ENCODE assay signal across 12 cellular contexts in the genomic region with DNA sequence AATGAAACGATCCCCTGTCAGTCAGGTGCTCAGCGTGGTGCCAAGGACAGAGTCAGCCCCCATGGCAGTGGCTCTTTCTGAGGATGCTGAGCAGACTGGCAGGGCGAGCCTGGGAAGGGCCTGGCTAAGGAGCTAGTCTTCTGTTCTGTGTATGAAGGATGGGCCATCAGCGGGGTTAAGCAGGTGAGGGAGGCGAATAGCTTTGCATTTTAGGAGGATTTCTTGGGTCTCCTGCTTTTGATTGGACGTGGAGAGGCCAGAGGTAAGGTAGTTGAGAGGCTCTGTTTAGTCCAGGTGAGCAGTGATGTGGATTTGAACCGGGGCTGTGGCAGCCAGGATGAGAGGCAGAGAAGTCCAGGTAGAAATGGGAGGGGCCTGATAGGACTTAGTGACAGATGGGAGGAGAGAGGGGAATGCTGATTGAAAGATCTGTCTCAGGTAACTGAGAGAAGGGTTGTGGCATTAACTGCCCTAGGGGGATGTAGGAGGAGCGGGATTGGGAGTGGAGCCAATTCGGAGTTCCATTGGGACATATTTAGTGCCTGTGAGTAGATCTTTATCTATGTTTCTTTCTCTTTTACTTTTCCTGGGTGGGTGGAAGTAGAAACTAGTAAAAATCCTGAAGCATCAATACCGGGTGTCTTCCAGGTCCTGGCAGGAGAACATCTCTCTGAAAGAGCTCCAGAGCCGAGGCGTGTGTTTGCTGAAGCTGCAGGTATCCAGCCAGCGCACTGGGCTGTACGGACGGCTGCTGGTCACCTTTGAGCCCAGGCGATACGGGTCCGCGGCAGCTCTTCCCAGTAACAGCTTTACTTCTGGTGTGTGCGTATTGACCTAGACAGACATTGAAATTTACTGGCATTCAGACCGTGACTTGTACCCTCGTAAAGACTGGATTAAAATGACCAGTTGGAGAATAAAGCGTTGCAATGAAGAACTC. TPM values are rescaled to one million over a fixed set of nuclear protein-coding genes. Genes with fewer than 3 reads are reported as not detected.
DNase-seq lines count a peak whose midpoint lies in the region; ATAC-seq and TF ChIP-seq lines count a peak whose summit lies in the region.
"Had no signal": no experiment of that assay in that cellular context is flagged by ENCODE, and none has a peak within 500 bp of the region (broad histone marks: within the 10 kb centered on the region; RNA-seq: fewer than 3 reads in every experiment).

No MANE protein-coding gene starts in this region.

- no peak overlapping the region for H3K9ac ChIP-seq in MM.1S (ENCODE audit: low read length)

- H3K27me3 ChIP-seq in MM.1S (replicated peaks; ENCODE audit: insufficient read depth, low read length) (no peaks in the 10 kb centered on the region), osteoblast (ENCODE audit: insufficient read depth, low read length) (no peaks in the 10 kb centered on the region)
- H3K27me3 ChIP-seq: colonic mucosa, uterus had no signal

- H3K4me1 ChIP-seq in MM.1S (ENCODE audit: low read length): peaks cover 14% of the 10 kb centered on the region
- H3K4me1 ChIP-seq in osteoblast (ENCODE audit: insufficient read depth, low read length): peaks cover 14% of the 10 kb centered on the region
- H3K4me1 ChIP-seq in mucosa of descending colon (ENCODE audit: low read depth): peaks cover 17% of the 10 kb centered on the region

- ATAC-seq in mucosa of descending colon (no peak), HG02623 (IDR thresholded peaks at IDR 0.05; ENCODE audit: unreplicated experiment) (no peak)

- H2AFZ ChIP-seq in MM.1S (ENCODE audit: low read length) (no peak overlapping the region), osteoblast (ENCODE audit: low read length) (no peak overlapping the region)

- no peak for DNase-seq in Calu3
- no peak for DNase-seq in MM.1S
- no peak for DNase-seq in coronary artery (ENCODE audit: low spot score)
- no peak for DNase-seq in osteoblast (ENCODE audit: insufficient read length, low spot score, missing footprints)
- no peak for DNase-seq in mucosa of descending colon
- no peak for DNase-seq in OCI-M2 (lab: John Stamatoyannopoulos, UW; ENCODE audit: unreplicated experiment)
- no peak for DNase-seq in SIG-M5 treated with dmso at 0.1 percent for 504 hours (lab: John Stamatoyannopoulos, UW; ENCODE audit: unreplicated experiment)
- DNase-seq: activated CD4-positive, alpha-beta T cell treated with anti-CD3 and anti-CD28 coated beads for 4 hours; colonic mucosa; stimulated activated CD4-positive, alpha-beta T cell treated with anti-CD3 and anti-CD28 coated beads, Interleukin-15, amount 100 ng/mL, for 24 hours; uterus had no signal

- CTCF ChIA-PET in Calu3 (lab: Charles Lee): no interaction called here

- H3K36me3 Mint-ChIP-seq in Calu3 (ENCODE audit: insufficient read depth, unreplicated experiment): peaks cover 31% of the 10 kb centered on the region

- no peak overlapping the region for H3K27ac Mint-ChIP-seq in Calu3 (ENCODE audit: unreplicated experiment)

- intact Hi-C loops in Calu3 (cut with micrococcal nuclease; ENCODE audit: unreplicated experiment): no loop called here
- intact Hi-C loops in mucosa of descending colon (cut with DNase I, micrococcal nuclease): loop anchor here in 1 of 2 donors (10.0 kb wide), 1 partner anchor 179 kb away; no protein-coding TSS in a partner anchor

- H3K27ac ChIP-seq in MM.1S (ENCODE audit: low read length) (no peak overlapping the region), coronary artery (no peak overlapping the region), osteoblast (ENCODE audit: low read depth, low read length) (no peak overlapping the region)
- H3K27ac ChIP-seq: colonic mucosa, uterus had no signal

- H3K36me3 ChIP-seq in MM.1S (replicated peaks; ENCODE audit: insufficient read depth, low read length) (no peaks in the 10 kb centered on the region; the same call in 1 of the 2 replicates), osteoblast (ENCODE audit: insufficient read depth, low read length) (peaks cover 19% of the 10 kb centered on the region), mucosa of descending colon (ENCODE audit: low read depth) (peaks cover 6% of the 10 kb centered on the region)
- H3K36me3 ChIP-seq: colonic mucosa, uterus had no signal

- TF ChIP-seq CTCF in Calu3 (IDR thresholded peaks at IDR 0.05; ENCODE audit: unreplicated experiment) (no peak), MM.1S (IDR thresholded peaks at IDR 0.05; ENCODE audit: low read length) (no peak), coronary artery (IDR thresholded peaks at IDR 0.05) (no peak), osteoblast (IDR thresholded peaks at IDR 0.05; ENCODE audit: extremely low read depth, low read depth, low read length) (no peak), mucosa of descending colon (IDR thresholded peaks at IDR 0.05) (no peak)

- no peaks in the 10 kb centered on the region for H3F3A ChIP-seq in MM.1S (ENCODE audit: insufficient read depth, low read length)

- H3K27me3 Mint-ChIP-seq in Calu3 (ENCODE audit: unreplicated experiment): no peaks in the 10 kb centered on the region

- H3K79me2 ChIP-seq in MM.1S (ENCODE audit: low read length): peaks cover 60% of the 10 kb centered on the region
- H3K79me2 ChIP-seq in osteoblast (ENCODE audit: insufficient read depth, low read length): peaks cover 65% of the 10 kb centered on the region

- H3K4me1 Mint-ChIP-seq in Calu3 (ENCODE audit: low read depth, unreplicated experiment): peaks cover 33% of the 10 kb centered on the region

- H3K9me3 ChIP-seq in MM.1S (replicated peaks; ENCODE audit: insufficient read depth, low read length) (no peaks in the 10 kb centered on the region), osteoblast (ENCODE audit: low read depth, low read length) (no peaks in the 10 kb centered on the region), mucosa of descending colon (no peaks in the 10 kb centered on the region)
- H3K9me3 ChIP-seq: colonic mucosa, uterus had no signal

- H3K9me3 Mint-ChIP-seq in Calu3 (ENCODE audit: low read depth, unreplicated experiment): no peaks in the 10 kb centered on the region

- peak overlapping the region; percentile 100 for H3K4me3 Mint-ChIP-seq in Calu3 (ENCODE audit: low read depth, unreplicated experiment)

- BruUV-seq in Calu3 (replicated peaks; lab: Mats Ljungman, UMichigan): no TSS peak

- H3K9me2 ChIP-seq in MM.1S (replicated peaks; ENCODE audit: insufficient read depth, low read length): no peaks in the 10 kb centered on the region

- H3K4me2 ChIP-seq in MM.1S (ENCODE audit: low read depth, low read length) (peak overlapping the region; percentile 68; the same call in 1 of the 2 replicates), osteoblast (ENCODE audit: insufficient read depth, low read length) (peak overlapping the region; percentile 95)

- H4K20me1 ChIP-seq in MM.1S (ENCODE audit: insufficient read depth, low read length) (no peaks in the 10 kb centered on the region), osteoblast (ENCODE audit: insufficient read depth, low read length) (peaks cover 22% of the 10 kb centered on the region)

- H3K4me3 ChIP-seq in MM.1S (ENCODE audit: low read length) (no peak overlapping the region), coronary artery (peak overlapping the region; percentile 88), osteoblast (ENCODE audit: insufficient read depth, low read length) (peak overlapping the region; percentile 95), mucosa of descending colon (no peak overlapping the region)

RNA-seq across cellular contexts. Expression of a gene that starts 2.0 kb away (rescaled TPM):
- total RNA-seq in Calu3 (2022) (27.6 and 32.4 TPM in 2 replicates), osteoblast (10.9 and 11.8 TPM in 2 replicates), mucosa of descending colon (10 to 100 TPM; 19.7 to 44.7 (median 25.8) TPM)

RNA-seq across cellular contexts. Expression of a gene that starts 2.1 kb away (rescaled TPM):
- total RNA-seq in Calu3 (2022) (79.7 and 83.4 TPM in 2 replicates), osteoblast (45.7 and 51.0 TPM in 2 replicates), mucosa of descending colon (10 to 100 TPM; 49.2 to 78.4 (median 72.6) TPM)

Comparison
In these comparisons a context has a peak if more than half of its experiments do, and no peak if none do; other contexts are left out.
1. H3K4me3 ChIP-seq: peak in coronary artery (single experiment) and osteoblast (single experiment); none in MM.1S (single experiment) and mucosa of descending colon (single experiment).